Comparison of ENCODE assay signal across 8 cellular contexts in the genomic region with DNA sequence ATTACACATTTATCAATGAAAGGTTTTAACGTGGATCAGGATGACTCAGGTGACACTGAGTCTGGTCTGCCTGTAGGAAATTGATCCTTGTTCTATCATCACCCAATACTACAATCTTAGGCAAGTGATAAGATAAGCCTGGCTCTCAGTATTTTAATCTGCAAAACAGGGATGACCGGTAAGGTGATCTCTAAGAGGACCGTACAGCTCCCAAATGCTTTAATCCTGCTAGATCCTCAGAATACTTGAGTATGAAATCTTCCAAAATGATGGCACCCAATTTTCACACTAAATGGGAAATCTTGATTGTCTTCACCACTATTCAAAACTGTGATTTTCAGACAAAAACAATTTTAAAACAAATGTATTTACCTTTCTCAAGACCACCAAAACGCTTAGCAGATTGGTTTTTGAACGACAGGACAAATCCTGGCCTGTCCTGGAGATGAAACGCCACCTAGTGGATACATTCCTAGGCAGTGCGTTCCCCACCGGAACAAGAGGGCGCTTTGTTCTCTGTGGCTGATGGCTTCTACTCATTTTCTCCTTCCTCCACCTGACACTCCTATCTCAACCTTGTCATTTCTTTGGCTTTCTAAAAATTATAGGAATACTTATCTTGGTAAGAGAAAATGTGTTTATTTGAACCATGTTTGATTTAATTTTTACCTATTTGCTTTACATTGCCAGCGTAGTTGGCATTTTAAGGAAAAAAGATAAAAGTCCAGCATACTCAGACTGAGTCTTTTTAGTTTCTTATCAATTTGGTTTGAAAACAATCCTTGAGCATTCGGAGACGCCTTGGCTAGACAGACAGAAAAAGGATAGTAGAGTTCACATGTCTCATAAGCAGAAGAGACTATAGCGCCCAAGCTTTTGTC. TPM values are rescaled to one million over a fixed set of nuclear protein-coding genes. Genes with fewer than 3 reads are reported as not detected.
DNase-seq lines count a peak whose midpoint lies in the region; ATAC-seq and TF ChIP-seq lines count a peak whose summit lies in the region.

No MANE protein-coding gene starts in this region.

- intact Hi-C loops in sigmoid colon (cut with DNase I) = no loop called here

- 36 to 48% methylated on average over 13 of the region's 13 CpGs for WGBS in sigmoid colon, 2 donors

- peak in 3 of 4 experiments; percentile 31 to 60 (median 43) for TF ChIP-seq CTCF in sigmoid colon (IDR thresholded peaks at IDR 0.05)

- H3K4me3 Mint-ChIP-seq in T-cell = no peak overlapping the region

- no peaks in the 10 kb centered on the region for H3K9me3 ChIP-seq in sigmoid colon

- H3K27ac Mint-ChIP-seq in T-cell = no peak overlapping the region

- no peaks in the 10 kb centered on the region for H3K27me3 ChIP-seq in sigmoid colon

- H3K27me3 Mint-ChIP-seq in T-cell = peaks cover 0 to 4% of the 10 kb centered on the region in 2 donors

- no peaks in the 10 kb centered on the region for H3K4me1 ChIP-seq in sigmoid colon

- no peaks in the 10 kb centered on the region for H3K9me3 Mint-ChIP-seq in T-cell

- no peak for TF ChIP-seq POLR2A in sigmoid colon (IDR thresholded peaks at IDR 0.05)

- H3K27ac ChIP-seq in sigmoid colon = no peak overlapping the region

- ATAC-seq in GM21737 (IDR thresholded peaks at IDR 0.05; ENCODE audit: unreplicated experiment) (peak; percentile 66), T-cell (replicated peaks in 1 of 4) (peak; percentile 56 to 80 (median 64)), HG03139 (IDR thresholded peaks at IDR 0.05; ENCODE audit: unreplicated experiment) (no peak)

- H3K36me3 Mint-ChIP-seq in T-cell = no peaks in the 10 kb centered on the region

- H3K4me1 Mint-ChIP-seq in T-cell = peaks cover 0 to 2% (median 0%) of the 10 kb centered on the region in 3 donors

- POLR2A ChIA-PET in T-cell (lab: Charles Lee) = interaction anchor here in 1 of 2 donors (0.6 kb wide), 1 partner anchor 787 kb away, joined by 3 read pairs; no protein-coding TSS in a partner anchor

- no peak for TF ChIP-seq EP300 in sigmoid colon (IDR thresholded peaks at IDR 0.05)

- peak; percentile 6 for DNase-seq in GDM1 (lab: John Stamatoyannopoulos, UW)
- peak; percentile 54 for DNase-seq in LHCN-M2 (ENCODE audit: low read depth)
- peak in 31 of 34 experiments; percentile 4 to 45 (median 28) for DNase-seq in T-cell
- DNase-seq in anterior cingulate cortex (lab: John Stamatoyannopoulos, UW) = peak in 36 of 58 donors; percentile 1 to 62 (median 17)
- DNase-seq in hepatic stellate cell (ENCODE audit: low spot score) = peak; percentile 31
- peak; percentile 74 for DNase-seq in sigmoid colon

- no peak overlapping the region for H3K4me3 ChIP-seq in sigmoid colon

- H3K36me3 ChIP-seq in sigmoid colon = no peaks in the 10 kb centered on the region

- CTCF ChIA-PET in T-cell (lab: Charles Lee) = interaction anchor here (0.6 to 1.1 kb wide), 8 partner anchors 9 to 967 kb away, joined by 3 to 5 read pairs (median 3); no protein-coding TSS in a partner anchor

RNA-seq across cellular contexts. Expression of gene VCAN, which starts 41.2 kb away (rescaled TPM):
- total RNA-seq in LHCN-M2 (2014; rRNA removed) (154 and 160 TPM in 2 replicates), T-cell (1 to 10 TPM in 2 of 5 donors, under 1 TPM in 3; 0.39 to 1.7 (median 0.68) TPM), sigmoid colon (100 to 1,000 TPM in 1 of 4 donors, 10 to 100 TPM in 3; 37.5 to 115 (median 56.5) TPM)
- polyA plus RNA-seq in LHCN-M2 (2012) = 47.0 TPM
- 1 to 10 TPM in 2 of 3 donors, under 1 TPM in 1; 0.69 to 6.2 (median 3.0) TPM for polyA plus RNA-seq in sigmoid colon

Comparison
In these comparisons a context has a peak if more than half of its experiments do, and no peak if none do; other contexts are left out.
1. DNase-seq: peak in every context shown above with its lines; median percentile 74 in sigmoid colon; 54 in LHCN-M2; 31 in hepatic stellate cell; 28 in T-cell; 17 in anterior cingulate cortex; 6 in GDM1.
2. RNA of gene VCAN, which starts 41.2 kb away (total RNA-seq): 154 to 160 TPM in LHCN-M2 and 37.5 to 115 TPM in sigmoid colon; 0.39 to 1.7 TPM in T-cell; every median in the first group is over 10 times any median in the second.